In the genomic region with DNA sequence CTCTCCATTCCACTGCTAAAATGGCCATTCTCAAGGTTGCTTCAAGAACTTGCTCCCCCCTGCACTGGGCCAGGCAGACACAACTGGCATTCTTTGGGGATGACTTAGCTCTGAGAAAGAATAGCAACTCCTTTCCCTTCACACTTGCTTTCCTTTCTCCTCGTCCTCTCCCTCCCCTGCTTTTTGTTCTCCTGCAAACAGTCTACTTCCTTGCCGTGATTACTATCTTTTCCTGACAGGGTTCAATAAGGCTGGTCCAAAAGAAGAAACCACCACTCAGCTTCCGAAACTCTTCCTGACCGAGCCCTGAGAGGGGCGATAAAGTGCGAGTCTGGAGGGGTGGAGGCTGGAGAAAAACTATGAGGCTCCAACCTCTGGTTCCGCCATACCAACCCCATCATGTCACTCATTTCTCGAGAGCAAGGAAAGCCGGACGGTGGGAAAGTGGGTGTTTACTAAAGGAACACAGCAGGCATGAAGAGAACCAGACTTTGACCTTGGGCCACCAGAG, we compare ENCODE assay signal across 10 cellular contexts. TPM values are rescaled to one million over a fixed set of nuclear protein-coding genes. Genes with fewer than 3 reads are reported as not detected.
DNase-seq lines count a peak whose midpoint lies in the region; ATAC-seq and TF ChIP-seq lines count a peak whose summit lies in the region.
"Had no signal": no experiment of that assay in that cellular context is flagged by ENCODE, and none has a peak within 500 bp of the region (broad histone marks: within the 10 kb centered on the region; RNA-seq: fewer than 3 reads in every experiment).

No MANE protein-coding gene starts in this region.

- H3K36me3 ChIP-seq in Panc1 (ENCODE audit: control insufficient read depth, insufficient read depth, low read length) (peaks cover 28% of the 10 kb centered on the region), mesendoderm (ENCODE audit: control insufficient read depth, insufficient read depth, low read length) (peaks cover 24% of the 10 kb centered on the region), tibial nerve (peaks cover 9 to 75% (median 16%) of the 10 kb centered on the region in 3 donors)

- no peak overlapping the region for H3K4me3 Mint-ChIP-seq in activated T-cell treated with anti-CD3 and anti-CD28 coated beads, Interleukin-2, amount 50 U/mL, for 72 hours
- H3K4me3 Mint-ChIP-seq: activated naive CD8-positive, alpha-beta T cell; T-helper 2 cell treated with Interferon-gamma antibody and Interleukin-4, amounts not matched to agents 5 μg/mL and 100 μg/mL, for 36 hours had no signal

- H3K27me3 Mint-ChIP-seq in activated T-cell treated with anti-CD3 and anti-CD28 coated beads, Interleukin-2, amount 50 U/mL, for 72 hours (ENCODE audit: low read depth): peaks cover 30% of the 10 kb centered on the region

- H2BK5ac ChIP-seq in mesendoderm (ENCODE audit: low read length): no peak overlapping the region

- no peaks in the 10 kb centered on the region for H3K9me3 ChIP-seq in Panc1 (ENCODE audit: control insufficient read depth, insufficient read depth, low read depth, low read length)
- H3K9me3 ChIP-seq in tibial nerve: no peaks in the 10 kb centered on the region

- peak overlapping the region; percentile 12 for H3K9ac ChIP-seq in mesendoderm (ENCODE audit: low read length)

- H3K27ac ChIP-seq in Panc1 (ENCODE audit: low read length) (peak overlapping the region; percentile 94), mesendoderm (ENCODE audit: low read depth, low read length) (peak overlapping the region; percentile 54), tibial nerve (peak overlapping the region; percentile 63 to 100 (median 94))

- BruUV-seq in Panc1 (replicated peaks; lab: Mats Ljungman, UMichigan): TSS peak; percentile 6

- CTCF ChIA-PET in Panc1 (lab: Charles Lee): no interaction called here

- peak overlapping the region; percentile 68 for H3K56ac ChIP-seq in mesendoderm (ENCODE audit: low read length)

- no peak overlapping the region for H4K5ac ChIP-seq in mesendoderm (ENCODE audit: low read length)

- no peak overlapping the region for H4K8ac ChIP-seq in mesendoderm (ENCODE audit: low read depth, low read length)

- peak in 1 of 2 donors; percentile 42 for TF ChIP-seq EP300 in tibial nerve (IDR thresholded peaks at IDR 0.05)

- in situ Hi-C loops in Panc1 (cut with HindIII; ENCODE audit: low pct_unique_long_range_greater_than_20kb, low sequenced_read_pairs): no loop called here

- H2BK15ac ChIP-seq in mesendoderm (replicated peaks; ENCODE audit: low read depth): no peak overlapping the region

- H3K27ac Mint-ChIP-seq in activated T-cell treated with anti-CD3 and anti-CD28 coated beads, Interleukin-2, amount 50 U/mL, for 72 hours: no peak overlapping the region
- H3K27ac Mint-ChIP-seq: activated naive CD8-positive, alpha-beta T cell; T-helper 2 cell treated with Interferon-gamma antibody and Interleukin-4, amounts not matched to agents 5 μg/mL and 100 μg/mL, for 36 hours had no signal

- no peak overlapping the region for H2AK5ac ChIP-seq in mesendoderm (ENCODE audit: low read length)

- POLR2A ChIA-PET in Panc1 (lab: Charles Lee): no interaction called here

- H3K36me3 Mint-ChIP-seq in activated T-cell treated with anti-CD3 and anti-CD28 coated beads, Interleukin-2, amount 50 U/mL, for 72 hours (ENCODE audit: insufficient read depth in 2 of 2): no peaks in the 10 kb centered on the region
- H3K36me3 Mint-ChIP-seq: activated naive CD8-positive, alpha-beta T cell had no signal

- peaks cover 12% of the 10 kb centered on the region for H3K4me1 Mint-ChIP-seq in activated T-cell treated with anti-CD3 and anti-CD28 coated beads, Interleukin-2, amount 50 U/mL, for 72 hours (ENCODE audit: low read depth)

- H3K27me3 ChIP-seq in Panc1 (ENCODE audit: control insufficient read depth, insufficient read depth, low read length) (no peaks in the 10 kb centered on the region), mesendoderm (ENCODE audit: insufficient read depth, low read length, poor library complexity) (no peaks in the 10 kb centered on the region), tibial nerve (no peaks in the 10 kb centered on the region)

- TF ChIP-seq POLR2A in tibial nerve (IDR thresholded peaks at IDR 0.05): no peak

- H3K79me1 ChIP-seq in mesendoderm (ENCODE audit: low read length): peaks cover 9% of the 10 kb centered on the region

- H3K23ac ChIP-seq in mesendoderm (ENCODE audit: low read length): no peak overlapping the region

- no peaks in the 10 kb centered on the region for H3K9me3 Mint-ChIP-seq in activated T-cell treated with anti-CD3 and anti-CD28 coated beads, Interleukin-2, amount 50 U/mL, for 72 hours
- H3K9me3 Mint-ChIP-seq: T-helper 2 cell treated with Interferon-gamma antibody and Interleukin-4, amounts not matched to agents 5 μg/mL and 100 μg/mL, for 36 hours had no signal

- DNase-seq in Panc1 (ENCODE audit: low read depth, low spot score): no peak
- peak; percentile 94 for DNase-seq in dermis blood vessel endothelial cell
- peak; percentile 88 for DNase-seq in mesendoderm
- DNase-seq in tibial nerve (ENCODE audit: low spot score in 2 of 2): no peak
- no peak for DNase-seq in activated T-cell treated with anti-CD3 and anti-CD28 coated beads, Interleukin-2, amount 50 U/mL, for 72 hours
- no peak for DNase-seq in LoVo (ENCODE audit: low spot score)

- H3K4me1 ChIP-seq in Panc1 (ENCODE audit: control insufficient read depth, insufficient read depth, low read length) (peaks cover 83% of the 10 kb centered on the region), mesendoderm (ENCODE audit: control insufficient read depth, low read depth, low read length) (peaks cover 26% of the 10 kb centered on the region), tibial nerve (peaks cover 26 to 79% (median 76%) of the 10 kb centered on the region in 4 donors)

- WGBS in mesendoderm (ENCODE audit: extremely low coverage, insufficient coverage, low lambda C conversion rate): no CpG with 5 or more reads among the region's 10 CpGs
- WGBS in tibial nerve, 2 donors: 25 to 36% methylated on average over 10 of the region's 10 CpGs

- TF ChIP-seq CTCF in Panc1 (IDR thresholded peaks at IDR 0.05) (no peak), tibial nerve (IDR thresholded peaks at IDR 0.05) (no peak)

- H3K79me2 ChIP-seq in mesendoderm (ENCODE audit: control insufficient read depth, insufficient read depth, low read length): peaks cover 61% of the 10 kb centered on the region

- H3K4ac ChIP-seq in mesendoderm (ENCODE audit: low read depth, low read length): no peak overlapping the region

- H2BK120ac ChIP-seq in mesendoderm (ENCODE audit: low read depth, low read length): no peak overlapping the region

- H3K4me2 ChIP-seq in mesendoderm (ENCODE audit: low read length): no peak overlapping the region

- intact Hi-C loops in Panc1 (cut with micrococcal nuclease; ENCODE audit: unreplicated experiment): no loop called here

- no peak overlapping the region for H3K4me3 ChIP-seq in Panc1 (ENCODE audit: low read depth in 2 of 2, low read length in 2 of 2)
- H3K4me3 ChIP-seq in mesendoderm (ENCODE audit: low read length): no peak overlapping the region
- H3K4me3 ChIP-seq in tibial nerve: peak overlapping the region in 1 of 4 donors; percentile 77

- ATAC-seq in Panc1 (no peak), GM19467 (IDR thresholded peaks at IDR 0.05; ENCODE audit: unreplicated experiment) (no peak), GM18517 (IDR thresholded peaks at IDR 0.05; ENCODE audit: unreplicated experiment) (no peak)
- ATAC-seq in activated T-cell treated with anti-CD3 and anti-CD28 coated beads, Interleukin-2, amount 50 U/mL, for 72 hours (replicated peaks in 1 of 2): no peak

- H3K18ac ChIP-seq in mesendoderm (ENCODE audit: low read length): peak overlapping the region; percentile 5

RNA-seq across cellular contexts. Expression of a gene that starts 5.0 kb away (rescaled TPM):
- total RNA-seq in Panc1 (2021; ENCODE audit: unreplicated experiment): 146 TPM
- 73.2 TPM for polyA plus RNA-seq in Panc1 (2012; ENCODE audit: insufficient read length)
- 104 and 130 TPM in 2 replicates for total RNA-seq in dermis blood vessel endothelial cell
- 110 TPM for polyA plus RNA-seq in mesendoderm (2013, experiment 1 of 2)
- polyA plus RNA-seq in mesendoderm (2013, experiment 2 of 2): 105 TPM
- 100 to 1,000 TPM; 216 to 337 (median 255) TPM for total RNA-seq in tibial nerve
- total RNA-seq in activated T-cell treated with anti-CD3 and anti-CD28 coated beads, Interleukin-2, amount 50 U/mL, for 72 hours: under 1 TPM in 1 of 2 donors, not detected in 1; 0.07 TPM

Comparison
In these comparisons a context has a peak if more than half of its experiments do, and no peak if none do; other contexts are left out.
1. DNase-seq: peak in dermis blood vessel endothelial cell (single experiment) and mesendoderm (single experiment); none in Panc1 (single experiment), tibial nerve (0 of 2), activated T-cell treated with anti-CD3 and anti-CD28 coated beads, Interleukin-2, amount 50 U/mL, for 72 hours (0 of 2) and LoVo (single experiment).
2. RNA of a gene that starts 5.0 kb away (total RNA-seq): 216 to 337 TPM in tibial nerve, 146 TPM in Panc1 (single experiment) and 104 to 130 TPM in dermis blood vessel endothelial cell; 0.07 TPM in activated T-cell treated with anti-CD3 and anti-CD28 coated beads, Interleukin-2, amount 50 U/mL, for 72 hours; every median in the first group is over 10 times any median in the second.
3. Peak in every context shown above with its lines, with median percentiles within 50 percentile points of each other: H3K27ac ChIP-seq.